Comparison of ENCODE assay signal across 1 cellular context in the genomic region with DNA sequence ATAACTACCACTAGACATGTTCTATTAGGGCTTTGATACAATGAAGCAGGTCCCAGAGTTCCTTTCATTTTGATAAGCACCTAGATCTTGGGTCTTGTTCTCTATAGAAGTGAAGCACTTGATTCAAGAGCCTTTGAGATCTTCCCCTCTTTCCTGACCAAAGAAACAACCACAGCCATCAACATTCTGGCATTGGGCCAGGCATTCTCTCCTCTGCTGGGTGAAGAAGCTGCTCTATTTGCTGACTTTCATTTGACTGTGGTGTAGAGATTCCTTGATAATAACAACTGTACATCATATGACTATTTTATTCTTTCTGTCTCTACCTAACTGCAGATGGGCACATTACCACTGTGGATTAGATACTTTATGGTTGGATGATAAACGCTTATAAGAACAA.
TF ChIP-seq lines count a peak whose summit lies in the region.

No MANE protein-coding gene starts in this region.

TF ChIP-seq in SK-N-SH treated with all-trans-retinoic acid at 6 μM for 48 hours, 23 proteins besides CTCF, POLR2A, EP300 and RAD21 (continued from another document):
- TF ChIP-seq, protein P1, sequence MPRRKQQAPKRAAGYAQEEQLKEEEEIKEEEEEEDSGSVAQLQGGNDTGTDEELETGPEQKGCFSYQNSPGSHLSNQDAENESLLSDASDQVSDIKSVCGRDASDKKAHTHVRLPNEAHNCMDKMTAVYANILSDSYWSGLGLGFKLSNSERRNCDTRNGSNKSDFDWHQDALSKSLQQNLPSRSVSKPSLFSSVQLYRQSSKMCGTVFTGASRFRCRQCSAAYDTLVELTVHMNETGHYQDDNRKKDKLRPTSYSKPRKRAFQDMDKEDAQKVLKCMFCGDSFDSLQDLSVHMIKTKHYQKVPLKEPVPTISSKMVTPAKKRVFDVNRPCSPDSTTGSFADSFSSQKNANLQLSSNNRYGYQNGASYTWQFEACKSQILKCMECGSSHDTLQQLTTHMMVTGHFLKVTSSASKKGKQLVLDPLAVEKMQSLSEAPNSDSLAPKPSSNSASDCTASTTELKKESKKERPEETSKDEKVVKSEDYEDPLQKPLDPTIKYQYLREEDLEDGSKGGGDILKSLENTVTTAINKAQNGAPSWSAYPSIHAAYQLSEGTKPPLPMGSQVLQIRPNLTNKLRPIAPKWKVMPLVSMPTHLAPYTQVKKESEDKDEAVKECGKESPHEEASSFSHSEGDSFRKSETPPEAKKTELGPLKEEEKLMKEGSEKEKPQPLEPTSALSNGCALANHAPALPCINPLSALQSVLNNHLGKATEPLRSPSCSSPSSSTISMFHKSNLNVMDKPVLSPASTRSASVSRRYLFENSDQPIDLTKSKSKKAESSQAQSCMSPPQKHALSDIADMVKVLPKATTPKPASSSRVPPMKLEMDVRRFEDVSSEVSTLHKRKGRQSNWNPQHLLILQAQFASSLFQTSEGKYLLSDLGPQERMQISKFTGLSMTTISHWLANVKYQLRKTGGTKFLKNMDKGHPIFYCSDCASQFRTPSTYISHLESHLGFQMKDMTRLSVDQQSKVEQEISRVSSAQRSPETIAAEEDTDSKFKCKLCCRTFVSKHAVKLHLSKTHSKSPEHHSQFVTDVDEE (CRISPR knock-in tag; IDR thresholded peaks at IDR 0.05): no peak
- TF ChIP-seq, protein P2, sequence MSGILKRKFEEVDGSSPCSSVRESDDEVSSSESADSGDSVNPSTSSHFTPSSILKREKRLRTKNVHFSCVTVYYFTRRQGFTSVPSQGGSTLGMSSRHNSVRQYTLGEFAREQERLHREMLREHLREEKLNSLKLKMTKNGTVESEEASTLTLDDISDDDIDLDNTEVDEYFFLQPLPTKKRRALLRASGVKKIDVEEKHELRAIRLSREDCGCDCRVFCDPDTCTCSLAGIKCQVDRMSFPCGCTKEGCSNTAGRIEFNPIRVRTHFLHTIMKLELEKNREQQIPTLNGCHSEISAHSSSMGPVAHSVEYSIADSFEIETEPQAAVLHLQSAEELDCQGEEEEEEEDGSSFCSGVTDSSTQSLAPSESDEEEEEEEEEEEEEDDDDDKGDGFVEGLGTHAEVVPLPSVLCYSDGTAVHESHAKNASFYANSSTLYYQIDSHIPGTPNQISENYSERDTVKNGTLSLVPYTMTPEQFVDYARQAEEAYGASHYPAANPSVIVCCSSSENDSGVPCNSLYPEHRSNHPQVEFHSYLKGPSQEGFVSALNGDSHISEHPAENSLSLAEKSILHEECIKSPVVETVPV (CRISPR knock-in tag; IDR thresholded peaks at IDR 0.05): no peak
- TF ChIP-seq TOX (CRISPR knock-in tag; IDR thresholded peaks at IDR 0.05; ENCODE audit: borderline replicate concordance) (no peak), GLIS3 (CRISPR knock-in tag; IDR thresholded peaks at IDR 0.05) (no peak), PPARA (CRISPR knock-in tag; IDR thresholded peaks at IDR 0.05; ENCODE audit: borderline replicate concordance) (no peak)
